1 cellular context compared by ENCODE assay signal in the genomic region with DNA sequence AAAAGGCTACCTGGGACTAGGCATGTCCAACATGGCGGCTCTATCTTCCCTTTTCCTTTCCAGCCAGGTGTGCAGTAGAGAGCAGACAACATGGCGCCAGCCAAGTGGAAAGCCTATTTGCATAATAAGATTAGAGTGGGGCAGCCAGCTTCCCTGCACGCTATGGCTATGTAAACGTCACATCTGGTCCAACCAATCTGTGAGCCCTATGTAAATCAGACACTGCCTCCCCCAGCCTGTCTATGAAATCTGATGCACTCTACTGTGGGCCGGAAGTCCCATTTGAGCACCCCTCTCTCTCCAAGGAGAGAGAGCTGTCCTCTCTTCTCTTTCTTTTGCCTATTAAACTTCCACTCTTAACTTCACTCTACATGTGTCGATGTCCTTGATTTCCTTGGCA.
TF ChIP-seq lines count a peak whose summit lies in the region.

No MANE protein-coding gene starts in this region.

TF ChIP-seq in SK-N-SH treated with all-trans-retinoic acid at 6 μM for 48 hours, 23 proteins besides CTCF, POLR2A, EP300 and RAD21 (continued from another document):
- TF ChIP-seq, protein P1, sequence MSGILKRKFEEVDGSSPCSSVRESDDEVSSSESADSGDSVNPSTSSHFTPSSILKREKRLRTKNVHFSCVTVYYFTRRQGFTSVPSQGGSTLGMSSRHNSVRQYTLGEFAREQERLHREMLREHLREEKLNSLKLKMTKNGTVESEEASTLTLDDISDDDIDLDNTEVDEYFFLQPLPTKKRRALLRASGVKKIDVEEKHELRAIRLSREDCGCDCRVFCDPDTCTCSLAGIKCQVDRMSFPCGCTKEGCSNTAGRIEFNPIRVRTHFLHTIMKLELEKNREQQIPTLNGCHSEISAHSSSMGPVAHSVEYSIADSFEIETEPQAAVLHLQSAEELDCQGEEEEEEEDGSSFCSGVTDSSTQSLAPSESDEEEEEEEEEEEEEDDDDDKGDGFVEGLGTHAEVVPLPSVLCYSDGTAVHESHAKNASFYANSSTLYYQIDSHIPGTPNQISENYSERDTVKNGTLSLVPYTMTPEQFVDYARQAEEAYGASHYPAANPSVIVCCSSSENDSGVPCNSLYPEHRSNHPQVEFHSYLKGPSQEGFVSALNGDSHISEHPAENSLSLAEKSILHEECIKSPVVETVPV (CRISPR knock-in tag; IDR thresholded peaks at IDR 0.05), result no peak
- no peak for TF ChIP-seq ZFP30 (CRISPR knock-in tag; IDR thresholded peaks at IDR 0.05)
